Comparison of ENCODE assay signal across 7 cellular contexts in genomic region chr1:29245876-29246275, GRCh38. TPM values are rescaled to one million over a fixed set of nuclear protein-coding genes. Genes with fewer than 3 reads are reported as not detected.
A peak's percentile ranks its signal among the peaks of the same experiment; 100 is the strongest.
DNase-seq lines count a peak whose midpoint lies in the region; ATAC-seq and TF ChIP-seq lines count a peak whose summit lies in the region.

No MANE protein-coding gene starts in this region.

- peaks cover 17 to 29% of the 10 kb centered on the region in 2 donors for H3K4me1 ChIP-seq in neuronal stem cell (ENCODE audit: control insufficient read depth in 2 of 2, insufficient read depth in 1 of 2, low read depth in 1 of 2, low read length in 2 of 2)

- H3K14ac ChIP-seq in neuronal stem cell (ENCODE audit: low read length) = no peak overlapping the region

- peaks cover 0 to 7% (median 0%) of the 10 kb centered on the region in 3 experiments for H3K27me3 ChIP-seq in neuronal stem cell (ENCODE audit: control insufficient read depth in 3 of 3, insufficient read depth in 3 of 3, low read depth in 1 of 3, low read length in 3 of 3)

- no peak overlapping the region for H3K23ac ChIP-seq in neuronal stem cell (ENCODE audit: low read depth, low read length, poor library complexity)

- H3K27ac ChIP-seq in neuronal stem cell (replicated peaks; ENCODE audit: low read length) = no peak overlapping the region

- WGBS in neuronal stem cell (ENCODE audit: extremely low coverage in 2 of 2, insufficient read length in 2 of 2, insufficient replicate concordance in 1 of 2), 2 donors = no CpG with 5 or more reads among the region's 5 CpGs

- H4K91ac ChIP-seq in neuronal stem cell (ENCODE audit: low read depth, low read length, poor library complexity) = no peak overlapping the region

- no peak overlapping the region for H2BK15ac ChIP-seq in neuronal stem cell (ENCODE audit: low read length)

- H3K4me3 ChIP-seq in neuronal stem cell (ENCODE audit: low read length in 2 of 2) = no peak overlapping the region

- no peak overlapping the region for H3K4me2 ChIP-seq in neuronal stem cell (ENCODE audit: insufficient read depth, low read length, poor library complexity, severe bottlenecking)

- no peak overlapping the region for H2BK120ac ChIP-seq in neuronal stem cell (ENCODE audit: low read depth, low read length)

- no peak overlapping the region for H3K4ac ChIP-seq in neuronal stem cell (ENCODE audit: low read length)

- ATAC-seq in GM21447 (IDR thresholded peaks at IDR 0.05; ENCODE audit: unreplicated experiment) = no peak

- peak overlapping the region; percentile 38 for H2AK5ac ChIP-seq in neuronal stem cell (ENCODE audit: low read depth, low read length)

- CTCF ChIA-PET in GM10248 (lab: Yijun Ruan, JAX) = interaction anchor here (1.0 kb wide), 1 partner anchor 14 kb away, joined by 3 read pairs; no protein-coding TSS in a partner anchor

- H2AFZ ChIP-seq in neuronal stem cell (ENCODE audit: low read length) = no peak overlapping the region

- POLR2A ChIA-PET in GM10248 (lab: Yijun Ruan, JAX) = no interaction called here

- H3K36me3 ChIP-seq in neuronal stem cell (replicated peaks in 1 of 2; ENCODE audit: control insufficient read depth in 2 of 2, insufficient read depth in 2 of 2, low read length in 2 of 2) = no peaks in the 10 kb centered on the region

- H3K9ac ChIP-seq in neuronal stem cell (ENCODE audit: low read depth, low read length, poor library complexity) = no peak overlapping the region

- H2BK5ac ChIP-seq in neuronal stem cell (ENCODE audit: low read length) = no peak overlapping the region

- TF ChIP-seq CTCF in GM10248 (IDR thresholded peaks at IDR 0.05; ENCODE audit: control extremely low read depth, extremely low read depth, low read depth, missing control alignments) = peak; percentile 21

- no peak overlapping the region for H4K8ac ChIP-seq in neuronal stem cell (ENCODE audit: low read depth, low read length)

- DNase-seq in GM10248 (ENCODE audit: extremely low spot score) (no peak), MV-4-11 (lab: John Stamatoyannopoulos, UW) (peak; percentile 20), dedifferentiated amniotic fluid mesenchymal stem cell (ENCODE audit: extremely low spot score) (peak; percentile 59), neuronal stem cell (ENCODE audit: low spot score) (no peak), cortex of kidney (lab: John Stamatoyannopoulos, UW) (no peak)
- DNase-seq in effector CD4-positive, alpha-beta T cell = no peak

- no peaks in the 10 kb centered on the region for H3K9me3 ChIP-seq in neuronal stem cell (replicated peaks in 1 of 2; ENCODE audit: control insufficient read depth in 2 of 2, insufficient read depth in 1 of 2, low read depth in 1 of 2, low read length in 2 of 2)

- H3K18ac ChIP-seq in neuronal stem cell (ENCODE audit: low read length) = peak overlapping the region; percentile 39

- no peaks in the 10 kb centered on the region for H3K79me1 ChIP-seq in neuronal stem cell (ENCODE audit: low read depth, low read length)

- peak overlapping the region; percentile 0 for H2BK12ac ChIP-seq in neuronal stem cell (ENCODE audit: low read length)

RNA-seq across cellular contexts. Expression of gene PTPRU, which starts 9.6 kb away (rescaled TPM):
- polyA plus RNA-seq in neuronal stem cell (2013, experiment 1 of 2) = 25.9 TPM
- 26.2 TPM for polyA plus RNA-seq in neuronal stem cell (2013, experiment 2 of 2)

RNA-seq across cellular contexts. Expression of gene MECR, which starts 15.1 kb away (rescaled TPM):
- polyA plus RNA-seq in neuronal stem cell (2013, experiment 1 of 2) = 19.8 TPM
- 19.0 TPM for polyA plus RNA-seq in neuronal stem cell (2013, experiment 2 of 2)

Comparison
In these comparisons a context has a peak if more than half of its experiments do, and no peak if none do; other contexts are left out.
1. DNase-seq: peak in MV-4-11 (single experiment) and dedifferentiated amniotic fluid mesenchymal stem cell (single experiment); none in GM10248 (single experiment), neuronal stem cell (single experiment), effector CD4-positive, alpha-beta T cell (single experiment) and cortex of kidney (single experiment).